ENCODE assay signal across 11 cellular contexts in genomic region chr6:25006075-25006474, GRCh38.
DNase-seq lines count a peak whose midpoint lies in the region; ATAC-seq, FAIRE-seq and TF ChIP-seq lines count a peak whose summit lies in the region.
"Had no signal": no experiment of that assay in that cellular context is flagged by ENCODE, and none has a peak within 500 bp of the region (broad histone marks: within the 10 kb centered on the region; RNA-seq: fewer than 3 reads in every experiment).

No MANE protein-coding gene starts in this region.

- H3K36me3 Mint-ChIP-seq in activated CD8-positive, alpha-beta memory T cell treated with anti-CD3 and anti-CD28 coated beads, Interleukin-2, amount 10 ng/mL, durations not matched to agents 7 days and 5 days: peaks cover 9% of the 10 kb centered on the region
- no peaks in the 10 kb centered on the region for H3K36me3 Mint-ChIP-seq in T-helper 17 cell (ENCODE audit: low read depth)
- H3K36me3 Mint-ChIP-seq in H9 (ENCODE audit: insufficient read depth in 1 of 3, low read depth in 3 of 3): no peaks in the 10 kb centered on the region

- H3K79me2 ChIP-seq in H9 (ENCODE audit: insufficient read depth, low read length): no peaks in the 10 kb centered on the region

- no peaks in the 10 kb centered on the region for H3K36me3 ChIP-seq in esophagus muscularis mucosa
- no peaks in the 10 kb centered on the region for H3K36me3 ChIP-seq in stomach

- H2BK12ac ChIP-seq in H9 (ENCODE audit: insufficient read length, low read depth, low read length): no peak overlapping the region

- H2BK20ac ChIP-seq in H9 (ENCODE audit: low read depth, low read length, poor library complexity, severe bottlenecking): no peak overlapping the region

- TF ChIP-seq POLR2A in esophagus muscularis mucosa (IDR thresholded peaks at IDR 0.05; ENCODE audit: low read depth) (no peak), stomach (IDR thresholded peaks at IDR 0.05) (no peak)

- no peak overlapping the region for H2BK15ac ChIP-seq in H9 (ENCODE audit: low read depth, low read length)

- no peak overlapping the region for H3K23ac ChIP-seq in H9 (ENCODE audit: insufficient read length, low read depth, low read length)

- no peak overlapping the region for H3K56ac ChIP-seq in H9 (ENCODE audit: insufficient read length, low read depth, low read length)

- WGBS in esophagus muscularis mucosa: 92% methylated on average over 1 of the region's 1 CpG
- WGBS in stomach, 5 donors: 88 to 100% (median 93%) methylated on average over 1 of the region's 1 CpG
- no CpG with 5 or more reads among the region's 1 CpG for WGBS in H9 (ENCODE audit: extremely low coverage, insufficient read length, low lambda C conversion rate)

- H3K9ac ChIP-seq in H9 (ENCODE audit: extremely low read depth, insufficient read length, low read length): no peak overlapping the region

- H3K23me2 ChIP-seq in H9 (ENCODE audit: insufficient read length, low read depth, low read length, poor library complexity, severe bottlenecking): no peaks in the 10 kb centered on the region

- no peaks in the 10 kb centered on the region for H3K27me3 Mint-ChIP-seq in activated CD8-positive, alpha-beta memory T cell treated with anti-CD3 and anti-CD28 coated beads, Interleukin-2, amount 10 ng/mL, durations not matched to agents 7 days and 5 days
- H3K27me3 Mint-ChIP-seq in T-helper 17 cell (no peaks in the 10 kb centered on the region), H9 (ENCODE audit: low read depth) (no peaks in the 10 kb centered on the region; the same call in 1 of the 2 replicates)

- H4K91ac ChIP-seq in H9 (ENCODE audit: insufficient read length, low read depth, low read length): no peak overlapping the region

- TF ChIP-seq CTCF in esophagus muscularis mucosa (IDR thresholded peaks at IDR 0.05) (no peak), stomach (IDR thresholded peaks at IDR 0.05) (no peak), D721Med (IDR thresholded peaks at IDR 0.05; ENCODE audit: insufficient read depth, missing control alignments) (no peak), H9 (conservative IDR thresholded peaks at IDR 0.05) (no peak)

- H3K27me3 ChIP-seq in esophagus muscularis mucosa (no peaks in the 10 kb centered on the region), stomach (no peaks in the 10 kb centered on the region), H9 (ENCODE audit: insufficient read depth, low read length) (no peaks in the 10 kb centered on the region)

- intact Hi-C loops in esophagus muscularis mucosa (cut with DNase I) (no loop called here), stomach (cut with DNase I; ENCODE audit: low total_unique reads) (no loop called here)

- no peak overlapping the region for H3K4me2 ChIP-seq in H9 (ENCODE audit: insufficient read depth, insufficient read length, low read length)

- no peak for DNase-seq in activated CD8-positive, alpha-beta memory T cell treated with anti-CD3 and anti-CD28 coated beads, Interleukin-2, amount 10 ng/mL, durations not matched to agents 7 days and 5 days
- DNase-seq in activated CD8-positive, alpha-beta memory T cell treated with anti-CD3 and anti-CD28 coated beads, Interleukin-2, amount 50 U/mL, for 4 hours: no peak
- DNase-seq in T-helper 17 cell (no peak), esophagus muscularis mucosa (ENCODE audit: extremely low spot score) (no peak), stomach (no peak), D721Med (ENCODE audit: insufficient read length, low spot score) (no peak), H9 (no peak)
- DNase-seq in stimulated activated naive CD8-positive, alpha-beta T cell treated with anti-CD3 and anti-CD28 coated beads, Interleukin-15, Interleukin-2, amounts not matched to agents 100 U/mL and 50 U/mL, for 24 hours: no peak
- DNase-seq: NCI-H1930 had no signal

- no peak overlapping the region for H4K8ac ChIP-seq in H9 (replicated peaks; ENCODE audit: insufficient read length, low read depth, low read length)

- H3K27ac Mint-ChIP-seq in activated CD8-positive, alpha-beta memory T cell treated with anti-CD3 and anti-CD28 coated beads, Interleukin-2, amount 10 ng/mL, durations not matched to agents 7 days and 5 days: peak overlapping the region; percentile 96
- H3K27ac Mint-ChIP-seq in T-helper 17 cell (peak overlapping the region; percentile 98), H9 (no peak overlapping the region)

- no peaks in the 10 kb centered on the region for H3K9me3 Mint-ChIP-seq in activated CD8-positive, alpha-beta memory T cell treated with anti-CD3 and anti-CD28 coated beads, Interleukin-2, amount 10 ng/mL, durations not matched to agents 7 days and 5 days (ENCODE audit: low read depth)
- H3K9me3 Mint-ChIP-seq in H9: no peaks in the 10 kb centered on the region; a peak in 1 of 5 replicates

- peaks cover 64% of the 10 kb centered on the region for H3K4me1 Mint-ChIP-seq in activated CD8-positive, alpha-beta memory T cell treated with anti-CD3 and anti-CD28 coated beads, Interleukin-2, amount 10 ng/mL, durations not matched to agents 7 days and 5 days
- peaks cover 65% of the 10 kb centered on the region for H3K4me1 Mint-ChIP-seq in T-helper 17 cell
- H3K4me1 Mint-ChIP-seq in H9: peaks cover 9 to 14% of the 10 kb centered on the region in 2 experiments

- no peak overlapping the region for H3T11ph ChIP-seq in H9 (ENCODE audit: low read length)

- H2BK120ac ChIP-seq in H9 (ENCODE audit: low read depth, low read length, poor library complexity, severe bottlenecking): no peak overlapping the region

- H4K20me1 ChIP-seq in H9 (ENCODE audit: control insufficient read depth, insufficient read depth, insufficient read length): no peaks in the 10 kb centered on the region

- H2BK5ac ChIP-seq in H9 (ENCODE audit: insufficient read length, low read length): no peak overlapping the region

- H3K4me3 Mint-ChIP-seq in activated CD8-positive, alpha-beta memory T cell treated with anti-CD3 and anti-CD28 coated beads, Interleukin-2, amount 10 ng/mL, durations not matched to agents 7 days and 5 days: peak overlapping the region; percentile 38
- H3K4me3 Mint-ChIP-seq in T-helper 17 cell: peak overlapping the region; percentile 85
- H3K4me3 Mint-ChIP-seq in H9: no peak overlapping the region

- H3K14ac ChIP-seq in H9 (ENCODE audit: insufficient read depth, low read length): no peak overlapping the region

- H3K9me3 ChIP-seq in T-helper 17 cell (ENCODE audit: control insufficient read depth, low read length, poor library complexity, severe bottlenecking) (no peaks in the 10 kb centered on the region), esophagus muscularis mucosa (no peaks in the 10 kb centered on the region), stomach (no peaks in the 10 kb centered on the region), H9 (ENCODE audit: control insufficient read depth, low read depth, low read length) (no peaks in the 10 kb centered on the region)

- H2AK5ac ChIP-seq in H9 (ENCODE audit: insufficient read length, low read length): no peak overlapping the region

- TF ChIP-seq EP300 in esophagus muscularis mucosa (IDR thresholded peaks at IDR 0.05): no peak
- no peak for TF ChIP-seq EP300 in stomach (IDR thresholded peaks at IDR 0.05)

- H3K4me3 ChIP-seq in esophagus muscularis mucosa: no peak overlapping the region
- H3K4me3 ChIP-seq in stomach: no peak overlapping the region

- no peaks in the 10 kb centered on the region for H3K79me1 ChIP-seq in H9 (ENCODE audit: insufficient read depth, low read depth, low read length, poor library complexity, severe bottlenecking)

- no peak for ATAC-seq in activated CD8-positive, alpha-beta memory T cell treated with anti-CD3 and anti-CD28 coated beads, Interleukin-2, amount 10 ng/mL, durations not matched to agents 7 days and 5 days
- no peak for ATAC-seq in T-helper 17 cell
- no peak for ATAC-seq in stimulated activated naive CD8-positive, alpha-beta T cell treated with anti-CD3 and anti-CD28 coated beads, Interleukin-15, Interleukin-2, amounts not matched to agents 100 U/mL and 50 U/mL, for 24 hours

- H4K5ac ChIP-seq in H9 (ENCODE audit: insufficient read length, low read depth, low read length): no peak overlapping the region

- no peak for FAIRE-seq in D721Med (lab: Jason Lieb, UNC)
- FAIRE-seq: colon, frontal cortex had no signal

- CTCF ChIA-PET in activated CD8-positive, alpha-beta memory T cell treated with anti-CD3 and anti-CD28 coated beads, Interleukin-2, amount 10 ng/mL, durations not matched to agents 7 days and 5 days (lab: Charles Lee): interaction anchor here (0.8 to 9.8 kb wide), 12 partner anchors 12 to 231 kb away, joined by 3 to 75 read pairs (median 6); no protein-coding TSS in a partner anchor

- H3K4me1 ChIP-seq in esophagus muscularis mucosa: peaks cover 4 to 21% (median 10%) of the 10 kb centered on the region in 4 donors
- peaks cover 18 to 35% (median 28%) of the 10 kb centered on the region in 4 donors for H3K4me1 ChIP-seq in stomach
- H3K4me1 ChIP-seq in H9 (ENCODE audit: insufficient read depth, low read length): no peaks in the 10 kb centered on the region; the same call in 1 of the 2 replicates

- H3K27ac ChIP-seq in esophagus muscularis mucosa (replicated peaks in 1 of 4) (peak overlapping the region; percentile 35 to 78 (median 64)), stomach (peak overlapping the region in 4 of 5 donors; percentile 68 to 94 (median 85)), H9 (ENCODE audit: insufficient read length, low read depth, low read length) (no peak overlapping the region)

- no peak overlapping the region for H2AFZ ChIP-seq in H9 (ENCODE audit: low read length)

- no peak overlapping the region for H3K18ac ChIP-seq in H9 (ENCODE audit: insufficient read length, low read depth, low read length)

- no peak overlapping the region for H3K4ac ChIP-seq in H9 (ENCODE audit: low read depth, low read length)

Comparison
In these comparisons a context has a peak if more than half of its experiments do, and no peak if none do; other contexts are left out.
1. H3K27ac Mint-ChIP-seq: peak in activated CD8-positive, alpha-beta memory T cell treated with anti-CD3 and anti-CD28 coated beads, Interleukin-2, amount 10 ng/mL, durations not matched to agents 7 days and 5 days (single experiment) and T-helper 17 cell (single experiment); none in H9 (0 of 3).
2. H3K4me3 Mint-ChIP-seq: peak in activated CD8-positive, alpha-beta memory T cell treated with anti-CD3 and anti-CD28 coated beads, Interleukin-2, amount 10 ng/mL, durations not matched to agents 7 days and 5 days (single experiment) and T-helper 17 cell (single experiment); none in H9 (0 of 2).